In the genomic region with DNA sequence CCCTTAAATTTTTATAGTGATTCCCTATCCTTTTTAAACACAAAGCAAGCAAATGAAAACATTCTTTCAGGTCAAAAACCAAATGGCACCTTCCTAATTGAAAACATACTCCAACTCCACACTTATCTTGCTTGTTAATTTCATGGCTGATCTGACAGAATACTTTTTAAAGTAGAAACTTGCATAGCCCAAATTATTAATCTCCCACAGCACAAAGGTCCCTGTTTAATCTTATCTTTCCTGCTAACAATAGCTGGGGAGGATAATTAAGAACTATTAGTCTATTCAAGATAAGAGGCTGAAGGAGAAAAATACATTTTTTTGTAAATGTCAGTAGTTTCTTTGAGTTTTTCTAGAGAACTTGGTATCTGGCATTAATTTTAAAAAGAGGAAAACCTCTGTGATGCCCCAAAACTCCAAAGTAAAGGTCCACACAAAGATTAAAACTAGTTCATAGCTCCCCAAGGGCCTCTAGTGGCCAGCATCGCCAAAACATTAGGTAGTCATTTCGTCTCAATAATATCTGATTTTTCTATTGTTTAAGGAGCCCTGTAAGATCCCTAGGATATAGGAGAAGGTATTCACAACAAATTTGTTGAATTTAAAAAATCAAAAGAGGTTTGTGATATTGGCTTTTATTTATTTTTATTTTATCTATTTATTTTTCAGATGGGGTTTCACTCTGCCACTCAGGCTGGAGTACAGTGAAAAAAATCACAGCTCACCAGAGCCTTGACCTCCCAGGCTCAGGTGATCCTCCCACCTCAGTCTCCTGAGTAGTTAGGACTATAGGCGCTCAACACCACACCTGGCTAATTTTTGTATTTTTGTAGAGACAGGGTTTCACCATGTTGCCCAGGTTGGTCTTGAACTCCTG, we compare ENCODE assay signal across 8 cellular contexts. TPM values are rescaled to one million over a fixed set of nuclear protein-coding genes. Genes with fewer than 3 reads are reported as not detected.
DNase-seq lines count a peak whose midpoint lies in the region; ATAC-seq and TF ChIP-seq lines count a peak whose summit lies in the region.

No MANE protein-coding gene starts in this region.

- no peak overlapping the region for H3K4me2 ChIP-seq in SK-N-SH

- no peak overlapping the region for H3K4me3 Mint-ChIP-seq in stimulated activated naive CD8-positive, alpha-beta T cell treated with anti-CD3 and anti-CD28 coated beads, Interleukin-15, amount 100 ng/mL, for 72 hours

- peak overlapping the region; percentile 64 to 72 for H3K27ac Mint-ChIP-seq in stimulated activated naive CD8-positive, alpha-beta T cell treated with anti-CD3 and anti-CD28 coated beads, Interleukin-15, amount 100 ng/mL, for 72 hours

- H3K27me3 ChIP-seq in H7 (ENCODE audit: control insufficient read depth, insufficient read depth, low read length), result no peaks in the 10 kb centered on the region
- H3K27me3 ChIP-seq in SK-N-SH (ENCODE audit: insufficient read depth), result no peaks in the 10 kb centered on the region; the same call in 1 of the 2 replicates
- H3K27me3 ChIP-seq in breast epithelium, result no peaks in the 10 kb centered on the region

- no peaks in the 10 kb centered on the region for H3F3A ChIP-seq in SK-N-SH (replicated peaks; ENCODE audit: insufficient read depth)

- peak; percentile 67 for ATAC-seq in left colon
- ATAC-seq in stimulated activated naive CD8-positive, alpha-beta T cell treated with anti-CD3 and anti-CD28 coated beads, Interleukin-15, amount 100 ng/mL, for 72 hours, result peak; percentile 66
- no peak for ATAC-seq in esophagus mucosa

- peaks cover 11% of the 10 kb centered on the region for H3K4me1 Mint-ChIP-seq in stimulated activated naive CD8-positive, alpha-beta T cell treated with anti-CD3 and anti-CD28 coated beads, Interleukin-15, amount 100 ng/mL, for 72 hours

- TF ChIP-seq POLR2A in breast epithelium (IDR thresholded peaks at IDR 0.05), result no peak

- H3K9me2 ChIP-seq in SK-N-SH, result no peaks in the 10 kb centered on the region

- no peaks in the 10 kb centered on the region for H3K9me3 ChIP-seq in SK-N-SH
- H3K9me3 ChIP-seq in breast epithelium, result no peaks in the 10 kb centered on the region

- H3K36me3 ChIP-seq in H7 (replicated peaks; ENCODE audit: control insufficient read depth, insufficient read depth, low read length) (no peaks in the 10 kb centered on the region), SK-N-SH (replicated peaks in 1 of 2; ENCODE audit: control insufficient read depth in 1 of 2, insufficient read depth in 2 of 2, low read length in 1 of 2) (no peaks in the 10 kb centered on the region), breast epithelium (no peaks in the 10 kb centered on the region)

- peak; percentile 86 for TF ChIP-seq RAD21 in SK-N-SH (IDR thresholded peaks at IDR 0.05; ENCODE audit: low read length)

- no peak overlapping the region for H3K9ac ChIP-seq in SK-N-SH

- DNase-seq in COLO668 (lab: John Stamatoyannopoulos, UW; ENCODE audit: unreplicated experiment) (peak; percentile 8), H7 (peak; percentile 50), SK-N-SH (peak; percentile 62), breast epithelium (ENCODE audit: low spot score in 2 of 2) (no peak), left colon (peak in 1 of 2 donors; percentile 52), 8988T (no peak)
- DNase-seq in stimulated activated naive CD8-positive, alpha-beta T cell treated with anti-CD3 and anti-CD28 coated beads, Interleukin-15, amount 100 ng/mL, for 72 hours, result peak in 1 of 2 donors; percentile 34

- peak overlapping the region in 1 of 2 experiments; percentile 19; a peak in 1 of 4 replicates for H3K27ac ChIP-seq in SK-N-SH (ENCODE audit: low read depth in 2 of 2, low read length in 1 of 2)
- H3K27ac ChIP-seq in breast epithelium, result no peak overlapping the region

- no peaks in the 10 kb centered on the region for H3K9me3 Mint-ChIP-seq in stimulated activated naive CD8-positive, alpha-beta T cell treated with anti-CD3 and anti-CD28 coated beads, Interleukin-15, amount 100 ng/mL, for 72 hours

- H3K27me3 Mint-ChIP-seq in stimulated activated naive CD8-positive, alpha-beta T cell treated with anti-CD3 and anti-CD28 coated beads, Interleukin-15, amount 100 ng/mL, for 72 hours, result peaks cover 7% of the 10 kb centered on the region

- no peaks in the 10 kb centered on the region for H3K79me2 ChIP-seq in SK-N-SH (ENCODE audit: insufficient read depth)

- H2AFZ ChIP-seq in SK-N-SH (ENCODE audit: low read depth), result no peak overlapping the region

- peak; percentile 75 for TF ChIP-seq CTCF in SK-N-SH (IDR thresholded peaks at IDR 0.05)
- TF ChIP-seq CTCF in breast epithelium (IDR thresholded peaks at IDR 0.05), result peak; percentile 9 to 60 (median 56)

- 17% methylated on average over 3 of the region's 3 CpGs for WGBS in SK-N-SH (ENCODE audit: low lambda C conversion rate)

- intact Hi-C loops in breast epithelium (cut with DNase I; ENCODE audit: low total_unique reads) (no loop called here), left colon (cut with DNase I, micrococcal nuclease) (loop anchor here (5.0 to 10.0 kb wide), 3 partner anchors 208 to 328 kb away; no protein-coding TSS in a partner anchor)

- no peaks in the 10 kb centered on the region for H4K20me1 ChIP-seq in SK-N-SH (ENCODE audit: insufficient read depth)

- TF ChIP-seq EP300 in SK-N-SH (IDR thresholded peaks at IDR 0.05; ENCODE audit: borderline replicate concordance in 1 of 2, low read depth in 1 of 2, low read length in 1 of 2), result peak in 1 of 2 experiments; percentile 65; a peak in 1 of 4 replicates

- CTCF ChIA-PET in SK-N-SH (lab: Yijun Ruan, JAX), result interaction anchor here (0.6 to 4.5 kb wide), 26 partner anchors 13 to 342 kb away, joined by 3 to 54 read pairs (median 4); a partner anchor contains a TSS

- POLR2A ChIA-PET in SK-N-SH (lab: Yijun Ruan, JAX), result interaction anchor here (0.9 kb wide), 1 partner anchor 219 kb away, joined by 3 read pairs; no protein-coding TSS in a partner anchor

- H3K4me3 ChIP-seq in H7 (ENCODE audit: insufficient read depth, low read depth, low read length) (no peak overlapping the region), SK-N-SH (ENCODE audit: low read depth in 2 of 2, low read length in 1 of 2) (no peak overlapping the region), breast epithelium (no peak overlapping the region)

- H3K4me1 ChIP-seq in SK-N-SH (ENCODE audit: control insufficient read depth in 1 of 2, insufficient read depth in 2 of 2, low read depth in 1 of 2, low read length in 1 of 2) (peaks cover 0 to 5% of the 10 kb centered on the region in 2 experiments; a peak in 1 of 4 replicates), breast epithelium (no peaks in the 10 kb centered on the region)

TF ChIP-seq in SK-N-SH, 30 proteins besides CTCF, POLR2A, EP300 and RAD21 (continues in another document):
- TF ChIP-seq GATA2 (CRISPR knock-in tag; IDR thresholded peaks at IDR 0.05), result peak; percentile 76
- peak; percentile 75; the same call in 1 of the 2 replicates for TF ChIP-seq RCOR1 (IDR thresholded peaks at IDR 0.05; ENCODE audit: low read length)
- no peak for TF ChIP-seq NRF1 (IDR thresholded peaks at IDR 0.05; ENCODE audit: low read depth, low read length)
- TF ChIP-seq, protein P1, sequence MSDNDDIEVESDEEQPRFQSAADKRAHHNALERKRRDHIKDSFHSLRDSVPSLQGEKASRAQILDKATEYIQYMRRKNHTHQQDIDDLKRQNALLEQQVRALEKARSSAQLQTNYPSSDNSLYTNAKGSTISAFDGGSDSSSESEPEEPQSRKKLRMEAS (IDR thresholded peaks at IDR 0.05; ENCODE audit: low read depth), result no peak
- no peak for TF ChIP-seq YY1 (IDR thresholded peaks at IDR 0.05; ENCODE audit: low read depth)
- no peak for TF ChIP-seq SIN3A (IDR thresholded peaks at IDR 0.05; ENCODE audit: borderline replicate concordance, low read depth, low read length)
- TF ChIP-seq SMC3 (IDR thresholded peaks at IDR 0.05; ENCODE audit: low read depth, low read length), result peak; percentile 66
- TF ChIP-seq GABPA (IDR thresholded peaks at IDR 0.05; ENCODE audit: low read depth), result no peak

RNA-seq across cellular contexts. Expression of a gene that starts 14.7 kb away (rescaled TPM):
- 0.28 and 2.8 TPM in 2 replicates for total RNA-seq in H7 (2014; rRNA removed; shearing (Covaris generic))
- polyA plus RNA-seq in SK-N-SH (2012; rRNA removed), result 1.0 and 1.2 TPM in 2 replicates
- polyA plus RNA-seq in SK-N-SH (2012; cell fraction: cytosol; rRNA removed), result 0.71 and 1.1 TPM in 2 replicates
- 1.2 and 1.7 TPM in 2 replicates for polyA plus RNA-seq in SK-N-SH (2012; cell fraction: nucleus; rRNA removed)
- total RNA-seq in breast epithelium (1 to 10 TPM; 2.9 to 6.2 (median 5.1) TPM), left colon (1 to 10 TPM; 1.7 to 2.0 TPM), esophagus mucosa (1.2 TPM)

RNA-seq across cellular contexts. Expression of a gene that starts 15.0 kb away (rescaled TPM):
- 18.5 and 24.0 TPM in 2 replicates for total RNA-seq in H7 (2014; rRNA removed; shearing (Covaris generic))
- 8.8 and 10.8 TPM in 2 replicates for polyA plus RNA-seq in SK-N-SH (2012; rRNA removed)
- polyA plus RNA-seq in SK-N-SH (2012; cell fraction: cytosol; rRNA removed), result 12.0 and 14.7 TPM in 2 replicates
- polyA plus RNA-seq in SK-N-SH (2012; cell fraction: nucleus; rRNA removed), result 8.4 and 14.4 TPM in 2 replicates
- total RNA-seq in breast epithelium (10 to 100 TPM in 2 of 3 donors, 1 to 10 TPM in 1; 9.3 to 16.7 (median 16.4) TPM), left colon (10 to 100 TPM; 13.6 to 14.0 TPM), esophagus mucosa (10.7 TPM)

RNA-seq across cellular contexts. Expression of a gene that starts 15.0 kb away (rescaled TPM):
- total RNA-seq in H7 (2014; rRNA removed; shearing (Covaris generic)), result 17.4 and 23.7 TPM in 2 replicates
- 3.2 and 3.9 TPM in 2 replicates for polyA plus RNA-seq in SK-N-SH (2012; rRNA removed)
- polyA plus RNA-seq in SK-N-SH (2012; cell fraction: cytosol; rRNA removed), result 3.6 and 3.7 TPM in 2 replicates
- polyA plus RNA-seq in SK-N-SH (2012; cell fraction: nucleus; rRNA removed), result 3.5 and 6.1 TPM in 2 replicates
- total RNA-seq in breast epithelium (10 to 100 TPM in 2 of 3 donors, 1 to 10 TPM in 1; 9.6 to 14.0 (median 11.1) TPM), left colon (10 to 100 TPM in 1 of 2 donors, 1 to 10 TPM in 1; 9.9 to 12.2 TPM), esophagus mucosa (7.7 TPM)

RNA-seq across cellular contexts. Expression of a gene that starts 48.4 kb away (rescaled TPM):
- total RNA-seq in H7 (2014; rRNA removed; shearing (Covaris generic)), result 10.1 and 11.3 TPM in 2 replicates
- 1.0 and 1.3 TPM in 2 replicates for polyA plus RNA-seq in SK-N-SH (2012; rRNA removed)
- 2.2 TPM in 2 replicates for polyA plus RNA-seq in SK-N-SH (2012; cell fraction: cytosol; rRNA removed)
- polyA plus RNA-seq in SK-N-SH (2012; cell fraction: nucleus; rRNA removed), result 0.55 and 0.59 TPM in 2 replicates
- 10 to 100 TPM; 30.8 to 56.1 (median 51.8) TPM for total RNA-seq in breast epithelium
- 10 to 100 TPM; 55.1 to 87.8 TPM for total RNA-seq in left colon
- total RNA-seq in esophagus mucosa, result 19.0 TPM

RNA-seq across cellular contexts. Expression of a gene that starts 55.5 kb away (rescaled TPM):
- 26.8 and 27.6 TPM in 2 replicates for total RNA-seq in H7 (2014; rRNA removed; shearing (Covaris generic))
- 4.6 and 4.9 TPM in 2 replicates for polyA plus RNA-seq in SK-N-SH (2012; rRNA removed)
- polyA plus RNA-seq in SK-N-SH (2012; cell fraction: cytosol; rRNA removed), result 7.0 and 7.1 TPM in 2 replicates
- polyA plus RNA-seq in SK-N-SH (2012; cell fraction: nucleus; rRNA removed), result 1.4 and 2.4 TPM in 2 replicates
- total RNA-seq in breast epithelium (1 to 10 TPM; 4.6 to 7.5 (median 5.6) TPM), left colon (1 to 10 TPM; 5.6 to 7.9 TPM), esophagus mucosa (8.8 TPM)

Comparison
In these comparisons a context has a peak if more than half of its experiments do, and no peak if none do; other contexts are left out.
1. DNase-seq: peak in COLO668 (single experiment), H7 (single experiment) and SK-N-SH (single experiment); none in breast epithelium (0 of 2) and 8988T (single experiment).